Comparison of ENCODE assay signal across 12 cellular contexts in the genomic region with DNA sequence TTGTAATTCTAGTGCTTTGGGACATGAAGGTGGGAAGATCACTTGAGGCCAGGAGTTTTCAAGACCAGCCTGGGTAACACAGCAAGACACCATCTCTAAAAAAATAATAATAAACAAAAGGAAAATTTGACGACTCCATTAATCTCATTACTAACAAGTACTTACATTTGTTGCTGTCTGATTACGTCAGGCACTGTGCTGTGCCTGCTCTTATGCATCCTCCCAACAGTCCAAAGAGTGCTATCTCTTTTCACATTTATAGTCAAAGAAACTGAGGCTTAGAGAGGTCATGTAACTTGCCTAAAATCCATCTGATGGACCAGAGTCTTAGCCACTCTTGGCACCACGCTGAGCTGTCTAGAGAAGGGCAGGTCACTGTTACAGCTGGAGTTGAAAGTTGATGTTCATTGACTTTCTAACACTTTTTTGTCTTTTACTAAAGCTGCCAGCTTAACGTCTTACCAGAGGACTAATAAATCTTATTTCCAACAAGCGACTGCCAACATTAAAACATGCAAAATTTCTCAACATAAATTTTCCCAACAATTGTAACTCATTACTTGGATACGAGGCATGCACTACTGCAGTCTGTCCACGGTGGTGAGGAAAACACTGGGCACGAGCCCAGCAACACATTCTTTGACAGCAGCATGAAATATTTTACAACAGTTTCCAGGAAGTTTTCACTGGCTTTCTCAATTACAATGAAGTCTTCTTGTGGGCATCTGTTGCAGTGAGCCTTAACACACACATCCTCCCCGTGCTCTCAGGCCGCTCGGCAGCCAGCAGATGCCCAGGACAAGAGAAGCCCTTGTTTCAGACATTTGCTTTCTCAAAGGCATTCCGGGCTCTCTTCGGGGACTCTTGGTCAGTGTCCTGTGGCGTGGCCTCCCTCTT.
DNase-seq lines count a peak whose midpoint lies in the region; ATAC-seq and TF ChIP-seq lines count a peak whose summit lies in the region.
"Had no signal": no experiment of that assay in that cellular context is flagged by ENCODE, and none has a peak within 500 bp of the region (broad histone marks: within the 10 kb centered on the region; RNA-seq: fewer than 3 reads in every experiment).

No MANE protein-coding gene starts in this region.

- no peaks in the 10 kb centered on the region for H3K36me3 ChIP-seq in prostate gland
- H3K36me3 ChIP-seq: gastrocnemius medialis, neutrophil had no signal

- H3K9me3 Mint-ChIP-seq in activated CD4-positive, alpha-beta T cell treated with anti-CD3 and anti-CD28 coated beads for 36 hours (ENCODE audit: low read depth), result peaks cover 13% of the 10 kb centered on the region

- TF ChIP-seq CTCF in astrocyte of the spinal cord (IDR thresholded peaks at IDR 0.05; ENCODE audit: low read depth, low read length), result no peak
- TF ChIP-seq CTCF in prostate gland (IDR thresholded peaks at IDR 0.05), result no peak

- DNase-seq in Daoy (ENCODE audit: low read depth), result peak; percentile 37
- peak; percentile 17 for DNase-seq in astrocyte of the spinal cord (ENCODE audit: low read depth, low spot score)
- DNase-seq in Right ventricle myocardium superior, result peak; percentile 61
- DNase-seq in prostate gland (ENCODE audit: low spot score), result peak; percentile 36
- no peak for DNase-seq in HEK293T (ENCODE audit: extremely low spot score)
- DNase-seq in activated CD4-positive, alpha-beta T cell treated with anti-CD3 and anti-CD28 coated beads for 36 hours, result no peak
- no peak for DNase-seq in cerebellar nuclear complex (lab: John Stamatoyannopoulos, UW)
- DNase-seq: CD4-positive, CD25-positive, alpha-beta regulatory T cell had no signal

- no peak for TF ChIP-seq POLR2A in prostate gland (IDR thresholded peaks at IDR 0.05)

- no peaks in the 10 kb centered on the region for H3K36me3 Mint-ChIP-seq in activated CD4-positive, alpha-beta T cell treated with anti-CD3 and anti-CD28 coated beads for 36 hours (ENCODE audit: low read depth)
- H3K36me3 Mint-ChIP-seq: activated naive CD8-positive, alpha-beta T cell; CD4-positive, CD25-positive, alpha-beta regulatory T cell had no signal

- intact Hi-C loops in Right ventricle myocardium superior (cut with DNase I) (no loop called here), prostate gland (cut with DNase I) (no loop called here)
- intact Hi-C loops in activated CD4-positive, alpha-beta T cell treated with anti-CD3 and anti-CD28 coated beads for 36 hours (cut with DNase I, micrococcal nuclease), result no loop called here

- H3K4me3 ChIP-seq in astrocyte of the spinal cord (ENCODE audit: low read depth, low read length), result no peak overlapping the region
- H3K4me3 ChIP-seq in prostate gland, result no peak overlapping the region
- H3K4me3 ChIP-seq: gastrocnemius medialis had no signal

- no peaks in the 10 kb centered on the region for H3K4me1 Mint-ChIP-seq in activated CD4-positive, alpha-beta T cell treated with anti-CD3 and anti-CD28 coated beads for 36 hours
- H3K4me1 Mint-ChIP-seq: CD4-positive, CD25-positive, alpha-beta regulatory T cell had no signal

- no peaks in the 10 kb centered on the region for H3K4me1 ChIP-seq in prostate gland (replicated peaks)
- H3K4me1 ChIP-seq: gastrocnemius medialis had no signal

- no peaks in the 10 kb centered on the region for H3K27me3 Mint-ChIP-seq in activated CD4-positive, alpha-beta T cell treated with anti-CD3 and anti-CD28 coated beads for 36 hours
- H3K27me3 Mint-ChIP-seq: CD4-positive, CD25-positive, alpha-beta regulatory T cell had no signal

- POLR2A ChIA-PET in HEK293T (lab: Yijun Ruan, JAX), result no interaction called here
- POLR2A ChIA-PET in activated CD4-positive, alpha-beta T cell treated with anti-CD3 and anti-CD28 coated beads for 36 hours (lab: Charles Lee), result no interaction called here

- ATAC-seq in Right ventricle myocardium superior (ENCODE audit: poor library complexity), result peak; percentile 75
- no peak for ATAC-seq in activated CD4-positive, alpha-beta T cell treated with anti-CD3 and anti-CD28 coated beads for 36 hours
- no peak for ATAC-seq in GM21390 (IDR thresholded peaks at IDR 0.05; ENCODE audit: unreplicated experiment)
- ATAC-seq: gastrocnemius medialis had no signal

- H3K27ac ChIP-seq in prostate gland, result no peak overlapping the region
- H3K27ac ChIP-seq: gastrocnemius medialis, neutrophil had no signal

- CTCF ChIA-PET in HEK293T (lab: Yijun Ruan, JAX), result no interaction called here
- CTCF ChIA-PET in activated CD4-positive, alpha-beta T cell treated with anti-CD3 and anti-CD28 coated beads for 36 hours (lab: Charles Lee), result no interaction called here

- no peaks in the 10 kb centered on the region for H3K9me3 ChIP-seq in prostate gland
- H3K9me3 ChIP-seq: gastrocnemius medialis, neutrophil had no signal

- H3K27me3 ChIP-seq in prostate gland (replicated peaks; ENCODE audit: insufficient read depth), result no peaks in the 10 kb centered on the region
- H3K27me3 ChIP-seq: gastrocnemius medialis, neutrophil had no signal

- WGBS in prostate gland, result 13% methylated on average over 14 of the region's 14 CpGs

- in situ Hi-C loops in astrocyte of the spinal cord (cut with HindIII; ENCODE audit: low sequenced_read_pairs), result no loop called here

- H3K4me3 Mint-ChIP-seq in activated CD4-positive, alpha-beta T cell treated with anti-CD3 and anti-CD28 coated beads for 36 hours, result no peak overlapping the region
- H3K4me3 Mint-ChIP-seq: activated naive CD8-positive, alpha-beta T cell had no signal

- H3K27ac Mint-ChIP-seq in activated CD4-positive, alpha-beta T cell treated with anti-CD3 and anti-CD28 coated beads for 36 hours, result no peak overlapping the region
- H3K27ac Mint-ChIP-seq: activated naive CD8-positive, alpha-beta T cell; CD4-positive, CD25-positive, alpha-beta regulatory T cell had no signal

TF ChIP-seq in HEK293T, 16 proteins besides CTCF, POLR2A, EP300 and RAD21:
- TF ChIP-seq FOXK2 (IDR thresholded peaks at IDR 0.05) (no peak), ARNT (IDR thresholded peaks at IDR 0.05) (no peak), LEF1 (IDR thresholded peaks at IDR 0.05; ENCODE audit: borderline replicate concordance) (no peak), HDGF (IDR thresholded peaks at IDR 0.05; ENCODE audit: borderline replicate concordance) (no peak)

Comparison
In these comparisons a context has a peak if more than half of its experiments do, and no peak if none do; other contexts are left out.
1. DNase-seq: peak in Daoy (single experiment), astrocyte of the spinal cord (single experiment), Right ventricle myocardium superior (single experiment) and prostate gland (single experiment); none in HEK293T (single experiment), activated CD4-positive, alpha-beta T cell treated with anti-CD3 and anti-CD28 coated beads for 36 hours (single experiment) and cerebellar nuclear complex (0 of 2).